In the genomic region with DNA sequence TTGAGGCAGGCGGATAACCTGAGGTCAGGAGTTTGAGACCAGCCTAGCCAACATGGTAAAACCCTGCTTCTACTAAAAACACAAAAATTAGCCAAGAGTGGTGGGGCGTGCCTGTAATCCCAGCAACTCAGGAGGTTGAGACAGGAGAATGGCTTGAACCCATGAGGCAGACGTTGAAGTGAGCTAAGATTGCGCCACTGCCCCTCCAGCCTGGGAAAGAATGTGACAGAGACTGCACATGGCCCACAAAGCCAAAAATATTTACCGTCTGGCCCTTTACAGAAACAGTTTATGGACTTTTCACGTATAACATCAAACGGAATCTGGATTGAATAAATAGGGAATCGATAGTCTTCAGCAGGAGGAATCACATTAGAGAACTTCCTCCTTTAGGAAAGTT, we compare ENCODE assay signal across 9 cellular contexts. TPM values are rescaled to one million over a fixed set of nuclear protein-coding genes. Genes with fewer than 3 reads are reported as not detected.
DNase-seq lines count a peak whose midpoint lies in the region; ATAC-seq, FAIRE-seq and TF ChIP-seq lines count a peak whose summit lies in the region.
"Had no signal": no experiment of that assay in that cellular context is flagged by ENCODE, and none has a peak within 500 bp of the region (broad histone marks: within the 10 kb centered on the region; RNA-seq: fewer than 3 reads in every experiment).

No MANE protein-coding gene starts in this region.

- peaks cover 47% of the 10 kb centered on the region for H3K4me1 ChIP-seq in suprapubic skin

- no peak for ATAC-seq in activated T-cell treated with anti-CD3 and anti-CD28 coated beads, Interleukin-2, amount 50 U/mL, for 72 hours (replicated peaks in 1 of 2)

- TF ChIP-seq CTCF in fibroblast of pulmonary artery (IDR thresholded peaks at IDR 0.05; ENCODE audit: low read length, missing control alignments) (no peak), suprapubic skin (IDR thresholded peaks at IDR 0.05) (no peak)

- peak overlapping the region; percentile 99 for H3K27ac Mint-ChIP-seq in activated T-cell treated with anti-CD3 and anti-CD28 coated beads, Interleukin-2, amount 50 U/mL, for 72 hours

- H3K27ac ChIP-seq in SK-N-MC, result peak overlapping the region; percentile 29
- H3K27ac ChIP-seq in suprapubic skin, result no peak overlapping the region

- 56% methylated on average over 8 of the region's 8 CpGs for WGBS in suprapubic skin

- FAIRE-seq in RCC 7860 (lab: Jason Lieb, UNC), result no peak

- H3K9me3 ChIP-seq in SK-N-MC (ENCODE audit: low read depth, low read length), result no peaks in the 10 kb centered on the region
- no peaks in the 10 kb centered on the region for H3K9me3 ChIP-seq in suprapubic skin

- H3K9me3 Mint-ChIP-seq in activated T-cell treated with anti-CD3 and anti-CD28 coated beads, Interleukin-2, amount 50 U/mL, for 72 hours, result no peaks in the 10 kb centered on the region

- no peaks in the 10 kb centered on the region for H3K27me3 Mint-ChIP-seq in activated T-cell treated with anti-CD3 and anti-CD28 coated beads, Interleukin-2, amount 50 U/mL, for 72 hours (ENCODE audit: low read depth)

- H3K9ac ChIP-seq in SK-N-MC (ENCODE audit: insufficient read length), result peak overlapping the region; percentile 99

- no peaks in the 10 kb centered on the region for H3K27me3 ChIP-seq in suprapubic skin

- no peak for DNase-seq in activated T-cell treated with anti-CD3 and anti-CD28 coated beads, Interleukin-2, amount 50 U/mL, for 72 hours
- DNase-seq in activated T-cell treated with anti-CD3 and anti-CD28 coated beads, Interleukin-2, amount 50 U/mL, for 48 hours, result no peak
- DNase-seq in SK-N-MC (ENCODE audit: low read depth, low spot score) (no peak), fibroblast of pulmonary artery (ENCODE audit: low read depth) (peak; percentile 64), suprapubic skin (ENCODE audit: low spot score in 2 of 2) (no peak), NCI-H1436 treated with DMSO at 0.1 percent for 48 hours (lab: John Stamatoyannopoulos, UW) (no peak), NCI-H524 treated with DMSO at 0.1 percent for 48 hours (lab: John Stamatoyannopoulos, UW) (no peak), RCC 7860 (ENCODE audit: low spot score) (no peak)
- DNase-seq: COR-L47 had no signal

- H3K36me3 ChIP-seq in SK-N-MC (ENCODE audit: insufficient read depth, low read length) (peaks cover 78% of the 10 kb centered on the region), suprapubic skin (peaks cover 41% of the 10 kb centered on the region)

- TF ChIP-seq POLR2A in suprapubic skin (IDR thresholded peaks at IDR 0.05), result no peak

- peak overlapping the region in 1 of 2 donors; percentile 99 for H3K4me3 Mint-ChIP-seq in activated T-cell treated with anti-CD3 and anti-CD28 coated beads, Interleukin-2, amount 50 U/mL, for 72 hours

- H3K36me3 Mint-ChIP-seq in activated T-cell treated with anti-CD3 and anti-CD28 coated beads, Interleukin-2, amount 50 U/mL, for 72 hours (ENCODE audit: insufficient read depth in 2 of 2), result peaks cover 21 to 45% of the 10 kb centered on the region in 2 donors

- H3K4me3 ChIP-seq in SK-N-MC, result peak overlapping the region; percentile 95
- peak overlapping the region; percentile 1 for H3K4me3 ChIP-seq in fibroblast of pulmonary artery (replicated peaks; ENCODE audit: low read depth, low read length)
- peak overlapping the region; percentile 72 for H3K4me3 ChIP-seq in suprapubic skin

- peaks cover 53% of the 10 kb centered on the region for H3K4me1 Mint-ChIP-seq in activated T-cell treated with anti-CD3 and anti-CD28 coated beads, Interleukin-2, amount 50 U/mL, for 72 hours (ENCODE audit: low read depth)

- no peak for TF ChIP-seq EP300 in suprapubic skin (IDR thresholded peaks at IDR 0.05)

RNA-seq across cellular contexts. Expression of a gene that starts 3.5 kb away (rescaled TPM):
- total RNA-seq in activated T-cell treated with anti-CD3 and anti-CD28 coated beads, Interleukin-2, amount 50 U/mL, for 72 hours, result 100 to 1,000 TPM in 1 of 2 donors, 10 to 100 TPM in 1; 98.0 to 108 TPM
- 100 to 1,000 TPM in 1 of 4 donors, 10 to 100 TPM in 3; 46.7 to 155 (median 53.5) TPM for total RNA-seq in suprapubic skin

RNA-seq across cellular contexts. Expression of a gene that starts 3.8 kb away (rescaled TPM):
- 100 to 1,000 TPM; 154 to 186 TPM for total RNA-seq in activated T-cell treated with anti-CD3 and anti-CD28 coated beads, Interleukin-2, amount 50 U/mL, for 72 hours
- total RNA-seq in suprapubic skin, result 10 to 100 TPM in 3 of 4 donors, 1 to 10 TPM in 1; 8.6 to 44.4 (median 13.2) TPM

RNA-seq across cellular contexts. Expression of a gene that starts 22.5 kb away (rescaled TPM):
- total RNA-seq in activated T-cell treated with anti-CD3 and anti-CD28 coated beads, Interleukin-2, amount 50 U/mL, for 72 hours, result 10 to 100 TPM; 50.7 to 53.9 TPM
- 10 to 100 TPM; 21.5 to 49.7 (median 30.2) TPM for total RNA-seq in suprapubic skin

Comparison
In these comparisons a context has a peak if more than half of its experiments do, and no peak if none do; other contexts are left out.
1. H3K4me3 ChIP-seq: peak in every context shown above with its lines; median percentile 95 in SK-N-MC; 72 in suprapubic skin; 1 in fibroblast of pulmonary artery.